In the genomic region with DNA sequence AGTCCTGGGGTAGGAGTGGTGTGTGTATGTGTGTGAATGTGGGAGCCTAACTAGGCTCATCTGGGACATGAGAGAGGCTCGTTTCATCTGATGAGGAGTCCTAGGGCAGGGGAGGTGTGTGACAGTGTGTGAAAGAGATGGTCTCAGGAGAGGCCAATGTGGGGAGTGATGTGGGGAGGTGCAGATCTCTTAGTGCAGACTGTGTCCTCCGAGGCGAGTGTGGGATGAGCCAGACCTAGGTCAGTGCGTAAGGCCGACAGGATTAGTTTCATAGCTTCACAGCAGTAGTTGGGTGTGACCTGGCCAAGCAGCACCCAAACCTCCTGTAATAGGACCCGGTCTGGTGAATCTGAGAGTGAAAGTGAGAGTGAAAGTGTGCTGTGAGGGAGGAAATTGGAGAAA, we compare ENCODE assay signal across 11 cellular contexts.
DNase-seq lines count a peak whose midpoint lies in the region; ATAC-seq and TF ChIP-seq lines count a peak whose summit lies in the region.
"Had no signal": no experiment of that assay in that cellular context is flagged by ENCODE, and none has a peak within 500 bp of the region (broad histone marks: within the 10 kb centered on the region; RNA-seq: fewer than 3 reads in every experiment).

No MANE protein-coding gene starts in this region.

- H3K27me3 Mint-ChIP-seq in activated naive CD8-positive, alpha-beta T cell treated with anti-CD3 and anti-CD28 coated beads, Interleukin-2, amount 10 ng/mL, durations not matched to agents 7 days and 5 days = no peaks in the 10 kb centered on the region
- H3K27me3 Mint-ChIP-seq in activated naive CD8-positive, alpha-beta T cell treated with anti-CD3 and anti-CD28 coated beads, Interleukin-2, amount 50 U/mL, for 24 hours = no peaks in the 10 kb centered on the region
- H3K27me3 Mint-ChIP-seq in type B pancreatic cell = no peaks in the 10 kb centered on the region

- H3K27ac ChIP-seq in hepatocyte = no peak overlapping the region

- H3K27ac Mint-ChIP-seq in activated naive CD8-positive, alpha-beta T cell treated with anti-CD3 and anti-CD28 coated beads, Interleukin-2, amount 10 ng/mL, durations not matched to agents 7 days and 5 days = peak overlapping the region; percentile 22
- no peak overlapping the region for H3K27ac Mint-ChIP-seq in activated naive CD8-positive, alpha-beta T cell treated with anti-CD3 and anti-CD28 coated beads, Interleukin-2, amount 50 U/mL, for 24 hours
- no peak overlapping the region for H3K27ac Mint-ChIP-seq in type B pancreatic cell
- H3K27ac Mint-ChIP-seq: HFFc6 had no signal

- H3K79me2 ChIP-seq in hepatocyte = no peaks in the 10 kb centered on the region

- no peak overlapping the region for H3K4me3 Mint-ChIP-seq in activated naive CD8-positive, alpha-beta T cell treated with anti-CD3 and anti-CD28 coated beads, Interleukin-2, amount 10 ng/mL, durations not matched to agents 7 days and 5 days
- no peak overlapping the region for H3K4me3 Mint-ChIP-seq in activated naive CD8-positive, alpha-beta T cell treated with anti-CD3 and anti-CD28 coated beads, Interleukin-2, amount 50 U/mL, for 24 hours
- H3K4me3 Mint-ChIP-seq in type B pancreatic cell = no peak overlapping the region
- H3K4me3 Mint-ChIP-seq: HFFc6 had no signal

- ATAC-seq in activated naive CD8-positive, alpha-beta T cell treated with anti-CD3 and anti-CD28 coated beads, Interleukin-2, amount 10 ng/mL, durations not matched to agents 7 days and 5 days (ENCODE audit: low read depth) = no peak
- ATAC-seq in activated naive CD8-positive, alpha-beta T cell treated with anti-CD3 and anti-CD28 coated beads, Interleukin-2, amount 50 U/mL, for 24 hours = no peak
- ATAC-seq in GM21825 (IDR thresholded peaks at IDR 0.05; ENCODE audit: unreplicated experiment) (peak; percentile 88), HG03280 (IDR thresholded peaks at IDR 0.05; ENCODE audit: unreplicated experiment) (peak; percentile 53)
- ATAC-seq: left cardiac atrium had no signal

- no peak for TF ChIP-seq CTCF in type B pancreatic cell (conservative IDR thresholded peaks at IDR 0.05)
- no peak for TF ChIP-seq CTCF in hepatocyte (IDR thresholded peaks at IDR 0.05; ENCODE audit: poor library complexity)

- no peaks in the 10 kb centered on the region for H3K9me3 ChIP-seq in hepatocyte (ENCODE audit: low read depth)
- H3K9me3 ChIP-seq: MG63 had no signal

- WGBS in hepatocyte (ENCODE audit: low lambda C conversion rate, missing lambda C conversion rate) = 97% methylated on average over 6 of the region's 6 CpGs

- H3K4me1 Mint-ChIP-seq in activated naive CD8-positive, alpha-beta T cell treated with anti-CD3 and anti-CD28 coated beads, Interleukin-2, amount 10 ng/mL, durations not matched to agents 7 days and 5 days = peaks cover 15% of the 10 kb centered on the region
- H3K4me1 Mint-ChIP-seq in activated naive CD8-positive, alpha-beta T cell treated with anti-CD3 and anti-CD28 coated beads, Interleukin-2, amount 50 U/mL, for 24 hours = peaks cover 8% of the 10 kb centered on the region
- H3K4me1 Mint-ChIP-seq in type B pancreatic cell (ENCODE audit: unreplicated experiment) = no peaks in the 10 kb centered on the region

- H2AFZ ChIP-seq in hepatocyte = no peak overlapping the region

- no peak for DNase-seq in activated naive CD8-positive, alpha-beta T cell treated with anti-CD3 and anti-CD28 coated beads, Interleukin-2, amount 10 ng/mL, durations not matched to agents 7 days and 5 days
- no peak for DNase-seq in activated naive CD8-positive, alpha-beta T cell treated with anti-CD3 and anti-CD28 coated beads, Interleukin-2, amount 50 U/mL, for 24 hours
- DNase-seq in type B pancreatic cell (ENCODE audit: extremely low spot score, unreplicated experiment) = no peak
- no peak for DNase-seq in hepatocyte (ENCODE audit: low spot score)
- DNase-seq in NCI-H2107 (lab: John Stamatoyannopoulos, UW) = no peak
- DNase-seq in HEK293T (ENCODE audit: extremely low spot score) = no peak
- DNase-seq: HFFc6, left cardiac atrium, MG63 had no signal

- H4K20me1 ChIP-seq in hepatocyte (ENCODE audit: insufficient read depth, poor library complexity, severe bottlenecking) = no peaks in the 10 kb centered on the region

- no peaks in the 10 kb centered on the region for H3K4me1 ChIP-seq in hepatocyte (ENCODE audit: insufficient read depth)

- CTCF ChIA-PET in HEK293T (lab: Yijun Ruan, JAX) = no interaction called here

- H3K36me3 Mint-ChIP-seq in activated naive CD8-positive, alpha-beta T cell treated with anti-CD3 and anti-CD28 coated beads, Interleukin-2, amount 10 ng/mL, durations not matched to agents 7 days and 5 days = peaks cover 17% of the 10 kb centered on the region
- H3K36me3 Mint-ChIP-seq in activated naive CD8-positive, alpha-beta T cell treated with anti-CD3 and anti-CD28 coated beads, Interleukin-2, amount 50 U/mL, for 24 hours (ENCODE audit: low read depth) = peaks cover 6% of the 10 kb centered on the region
- peaks cover 10% of the 10 kb centered on the region for H3K36me3 Mint-ChIP-seq in type B pancreatic cell

- POLR2A ChIA-PET in activated naive CD8-positive, alpha-beta T cell treated with anti-CD3 and anti-CD28 coated beads, Interleukin-2, amount 10 ng/mL, durations not matched to agents 7 days and 5 days (lab: Charles Lee) = no interaction called here
- POLR2A ChIA-PET in HEK293T (lab: Yijun Ruan, JAX) = no interaction called here

- H3K4me3 ChIP-seq in hepatocyte = no peak overlapping the region
- H3K4me3 ChIP-seq: MG63 had no signal

- H3K9me2 ChIP-seq in hepatocyte (replicated peaks; ENCODE audit: insufficient read depth) = no peaks in the 10 kb centered on the region

- peaks cover 1% of the 10 kb centered on the region for H3K9me3 Mint-ChIP-seq in activated naive CD8-positive, alpha-beta T cell treated with anti-CD3 and anti-CD28 coated beads, Interleukin-2, amount 10 ng/mL, durations not matched to agents 7 days and 5 days
- H3K9me3 Mint-ChIP-seq in activated naive CD8-positive, alpha-beta T cell treated with anti-CD3 and anti-CD28 coated beads, Interleukin-2, amount 50 U/mL, for 24 hours = peaks cover 7% of the 10 kb centered on the region
- peaks cover 26% of the 10 kb centered on the region for H3K9me3 Mint-ChIP-seq in type B pancreatic cell

- no peak overlapping the region for H3K4me2 ChIP-seq in hepatocyte

- no peaks in the 10 kb centered on the region for H3K27me3 ChIP-seq in hepatocyte
- H3K27me3 ChIP-seq: MG63 had no signal

- no peaks in the 10 kb centered on the region for H3K36me3 ChIP-seq in hepatocyte (replicated peaks; ENCODE audit: insufficient read depth, low read depth)

TF ChIP-seq in HEK293T, 16 proteins besides CTCF, POLR2A, EP300 and RAD21:
- no peak for TF ChIP-seq FOXK2 (IDR thresholded peaks at IDR 0.05)
- TF ChIP-seq CTBP1 (IDR thresholded peaks at IDR 0.05; ENCODE audit: borderline replicate concordance) = no peak
- TF ChIP-seq ARNT (IDR thresholded peaks at IDR 0.05) = no peak
- no peak for TF ChIP-seq HDGF (IDR thresholded peaks at IDR 0.05; ENCODE audit: borderline replicate concordance)
- no peak for TF ChIP-seq FOXA1 (IDR thresholded peaks at IDR 0.05)
- no peak for TF ChIP-seq ELF4 (IDR thresholded peaks at IDR 0.05)
- no peak for TF ChIP-seq LEF1 (IDR thresholded peaks at IDR 0.05; ENCODE audit: borderline replicate concordance)
- TF ChIP-seq BHLHE40 (IDR thresholded peaks at IDR 0.05; ENCODE audit: borderline replicate concordance) = no peak
- no peak for TF ChIP-seq TARDBP (IDR thresholded peaks at IDR 0.05)
TF ChIP-seq in HEK293T: peak in this region for 0.

Comparison
In these comparisons a context has a peak if more than half of its experiments do, and no peak if none do; other contexts are left out.
1. ATAC-seq: peak in GM21825 (single experiment) and HG03280 (single experiment); none in activated naive CD8-positive, alpha-beta T cell treated with anti-CD3 and anti-CD28 coated beads, Interleukin-2, amount 10 ng/mL, durations not matched to agents 7 days and 5 days (single experiment) and activated naive CD8-positive, alpha-beta T cell treated with anti-CD3 and anti-CD28 coated beads, Interleukin-2, amount 50 U/mL, for 24 hours (single experiment).